8 cellular contexts compared by ENCODE assay signal in the genomic region with DNA sequence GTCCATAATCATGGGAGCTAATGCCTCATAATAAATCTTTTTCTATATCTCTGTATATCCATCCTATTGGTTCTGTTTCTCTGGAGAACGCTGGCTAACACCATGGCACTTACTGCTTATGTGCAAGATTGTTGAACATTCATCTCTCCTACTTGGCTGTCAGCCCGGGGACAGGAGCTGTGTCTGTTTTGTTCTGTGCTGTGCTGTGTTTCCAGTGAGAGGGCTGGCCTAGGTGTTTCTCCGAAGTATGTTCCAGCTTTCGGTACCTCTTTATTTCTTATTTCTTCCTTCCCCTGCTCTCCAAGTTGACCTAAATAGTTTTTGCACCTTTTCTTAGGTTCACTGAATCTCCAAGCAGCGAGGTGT. TPM values are rescaled to one million over a fixed set of nuclear protein-coding genes. Genes with fewer than 3 reads are reported as not detected.
A peak's percentile ranks its signal among the peaks of the same experiment; 100 is the strongest.
DNase-seq lines count a peak whose midpoint lies in the region; ATAC-seq and TF ChIP-seq lines count a peak whose summit lies in the region.

No MANE protein-coding gene starts in this region.

- H3K27ac ChIP-seq in DND-41 (ENCODE audit: low read length) (no peak overlapping the region), lower lobe of right lung (peak overlapping the region; percentile 95), testis (peak overlapping the region; percentile 78 to 97)

- H3K9ac ChIP-seq in DND-41 (ENCODE audit: low read depth, low read length): no peak overlapping the region

- intact Hi-C loops in lower lobe of right lung (cut with DNase I) (no loop called here), testis (cut with DNase I; ENCODE audit: low total_unique reads) (no loop called here)

- no peaks in the 10 kb centered on the region for H3K79me2 ChIP-seq in DND-41 (ENCODE audit: insufficient read depth, low read length)

- DNase-seq in DND-41 (no peak), NCI-H226 (peak; percentile 60), choroid plexus epithelial cell (ENCODE audit: low read depth) (peak; percentile 91), lower lobe of right lung (no peak), testis (peak; percentile 94), CD1c-positive myeloid dendritic cell (ENCODE audit: extremely low spot score) (no peak)

- TF ChIP-seq POLR2A in testis (IDR thresholded peaks at IDR 0.05): no peak

- H3K4me1 ChIP-seq in DND-41 (ENCODE audit: insufficient read depth, low read length): peaks cover 27% of the 10 kb centered on the region
- peaks cover 34% of the 10 kb centered on the region for H3K4me1 ChIP-seq in lower lobe of right lung
- H3K4me1 ChIP-seq in testis: peaks cover 22% of the 10 kb centered on the region

- H3K27me3 ChIP-seq in DND-41 (ENCODE audit: insufficient read depth, low read length, poor library complexity): peaks cover 36% of the 10 kb centered on the region
- H3K27me3 ChIP-seq in lower lobe of right lung (ENCODE audit: low read depth): no peaks in the 10 kb centered on the region
- H3K27me3 ChIP-seq in testis: no peaks in the 10 kb centered on the region

- ATAC-seq in DND-41 (ENCODE audit: insufficient read depth, low read depth): no peak
- peak; percentile 36 to 59 for ATAC-seq in lower lobe of right lung
- ATAC-seq in HG03520 (IDR thresholded peaks at IDR 0.05; ENCODE audit: unreplicated experiment): no peak
- ATAC-seq in GM18867 (IDR thresholded peaks at IDR 0.05; ENCODE audit: unreplicated experiment): no peak

- TF ChIP-seq CTCF in DND-41 (IDR thresholded peaks at IDR 0.05; ENCODE audit: borderline replicate concordance, extremely low read depth, low read length, poor library complexity, severe bottlenecking) (no peak), choroid plexus epithelial cell (conservative IDR thresholded peaks at IDR 0.05; ENCODE audit: low read depth, low read length) (no peak), lower lobe of right lung (IDR thresholded peaks at IDR 0.05) (no peak), testis (IDR thresholded peaks at IDR 0.05) (no peak)

- WGBS in testis, 2 donors: 4 to 6% methylated on average over 5 of the region's 5 CpGs

- H3K36me3 ChIP-seq in DND-41 (ENCODE audit: insufficient read depth, low read length) (no peaks in the 10 kb centered on the region), lower lobe of right lung (no peaks in the 10 kb centered on the region), testis (ENCODE audit: low read depth, missing control alignments) (no peaks in the 10 kb centered on the region)

- H2AFZ ChIP-seq in DND-41 (ENCODE audit: low read depth, low read length): no peak overlapping the region

- peak overlapping the region; percentile 65 for H3K4me2 ChIP-seq in DND-41 (ENCODE audit: insufficient read depth, low read length)

- no peak overlapping the region for H3K4me3 ChIP-seq in DND-41 (ENCODE audit: low read depth in 1 of 2, low read length in 2 of 2)
- H3K4me3 ChIP-seq in choroid plexus epithelial cell (ENCODE audit: low read depth, low read length): peak overlapping the region; percentile 38
- peak overlapping the region; percentile 49 for H3K4me3 ChIP-seq in lower lobe of right lung
- peak overlapping the region; percentile 35 to 49 for H3K4me3 ChIP-seq in testis

- H3K9me3 ChIP-seq in DND-41 (ENCODE audit: insufficient read depth, low read length, severe bottlenecking) (no peaks in the 10 kb centered on the region), lower lobe of right lung (no peaks in the 10 kb centered on the region), testis (no peaks in the 10 kb centered on the region)

- peaks cover 28% of the 10 kb centered on the region for H4K20me1 ChIP-seq in DND-41 (ENCODE audit: insufficient read depth, low read length)

RNA-seq across cellular contexts. Expression of gene NR4A1, which starts 18.8 kb away (rescaled TPM):
- 39.3 TPM for total RNA-seq in lower lobe of right lung
- 10 to 100 TPM; 55.1 to 88.5 TPM for total RNA-seq in testis
- 41.5 TPM for polyA plus RNA-seq in testis (ENCODE audit: insufficient read depth, low read depth, low replicate concordance)

RNA-seq across cellular contexts. Expression of gene TAMALIN, which starts 25.7 kb away (rescaled TPM):
- 85.5 TPM for total RNA-seq in lower lobe of right lung
- total RNA-seq in testis: 10 to 100 TPM in 1 of 2 donors, 1 to 10 TPM in 1; 8.9 to 10.4 TPM
- polyA plus RNA-seq in testis (ENCODE audit: insufficient read depth, low read depth, low replicate concordance): 7.7 TPM

RNA-seq across cellular contexts. Expression of gene ATG101, which starts 37.4 kb away (rescaled TPM):
- total RNA-seq in lower lobe of right lung (31.8 TPM), testis (10 to 100 TPM; 52.6 to 64.5 TPM)
- polyA plus RNA-seq in testis (ENCODE audit: insufficient read depth, low read depth, low replicate concordance): 64.5 TPM

RNA-seq across cellular contexts. Expression of gene SMIM41, which starts 47.1 kb away (rescaled TPM):
- total RNA-seq in lower lobe of right lung (4.3 TPM), testis (10 to 100 TPM; 15.6 to 21.7 TPM)
- polyA plus RNA-seq in testis (ENCODE audit: insufficient read depth, low read depth, low replicate concordance): 2.6 TPM

Comparison
In these comparisons a context has a peak if more than half of its experiments do, and no peak if none do; other contexts are left out.
1. ATAC-seq: peak in lower lobe of right lung (2 of 2); none in DND-41 (single experiment), HG03520 (single experiment) and GM18867 (single experiment).
2. DNase-seq: peak in NCI-H226 (single experiment), choroid plexus epithelial cell (single experiment) and testis (single experiment); none in DND-41 (single experiment), lower lobe of right lung (single experiment) and CD1c-positive myeloid dendritic cell (single experiment).
3. H3K4me3 ChIP-seq: peak in choroid plexus epithelial cell (single experiment), lower lobe of right lung (single experiment) and testis (2 of 2); none in DND-41 (0 of 2).